12 cellular contexts compared by ENCODE assay signal in the genomic region with DNA sequence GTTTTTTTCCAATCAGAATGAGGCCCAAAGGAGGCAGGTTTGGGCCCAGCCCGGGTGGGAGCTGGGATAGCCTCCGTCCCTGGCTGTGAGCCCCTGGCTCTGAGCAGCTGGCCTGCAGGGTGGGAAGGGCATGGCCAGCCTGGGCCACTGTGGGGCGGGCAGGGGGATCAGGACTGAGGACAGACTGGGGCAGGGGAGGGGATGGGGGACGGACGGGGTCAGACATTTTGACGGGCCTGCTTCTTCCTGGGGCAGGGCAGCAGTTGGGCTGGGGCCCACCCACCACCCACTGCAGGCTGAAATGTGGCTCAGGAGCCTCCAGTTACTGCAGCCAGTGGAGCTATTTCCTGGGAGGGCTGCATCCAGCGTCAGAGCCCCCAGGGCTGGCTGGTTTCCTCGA.
"Had no signal": no experiment of that assay in that cellular context is flagged by ENCODE, and none has a peak within 500 bp of the region (broad histone marks: within the 10 kb centered on the region; RNA-seq: fewer than 3 reads in every experiment).

No MANE protein-coding gene starts in this region.

- H3K27ac ChIP-seq: cardiac muscle cell, left ventricle myocardium inferior, right atrium auricular region, spleen had no signal

- DNase-seq: activated CD4-positive, alpha-beta memory T cell treated with anti-CD3 and anti-CD28 coated beads, Interleukin-2, amount 10 ng/mL, durations not matched to agents 7 days and 5 days; activated T-cell treated with anti-CD3 and anti-CD28 coated beads, Interleukin-2, amount 50 U/mL, for 72 hours; kidney; left ventricle myocardium inferior; spleen; stimulated activated CD4-positive, alpha-beta T cell treated with anti-CD3 and anti-CD28 coated beads, Interleukin-1b, Interleukin-23, amount 100 ng/mL, for 48 hours; SW 1271 had no signal

- H3K4me3 Mint-ChIP-seq: activated CD4-positive, alpha-beta memory T cell treated with anti-CD3 and anti-CD28 coated beads, Interleukin-2, amount 10 ng/mL, durations not matched to agents 7 days and 5 days; activated T-cell treated with anti-CD3 and anti-CD28 coated beads, Interleukin-2, amount 50 U/mL, for 72 hours; memory B cell; stimulated activated memory B cell treated with anti-CD40 and anti-IgM and Interleukin-4, amounts not matched to agents 10 μg/mL and 1 μg/mL and 100 μg/mL, for 72 hours had no signal

- H3K27me3 Mint-ChIP-seq: activated CD4-positive, alpha-beta memory T cell treated with anti-CD3 and anti-CD28 coated beads, Interleukin-2, amount 10 ng/mL, durations not matched to agents 7 days and 5 days; memory B cell; stimulated activated memory B cell treated with anti-CD40 and anti-IgM and Interleukin-4, amounts not matched to agents 10 μg/mL and 1 μg/mL and 100 μg/mL, for 72 hours had no signal

- H3K4me2 ChIP-seq: hepatocyte had no signal

- H3K36me3 ChIP-seq: cardiac muscle cell, left ventricle myocardium inferior, right atrium auricular region, spleen had no signal

- ATAC-seq: activated T-cell treated with anti-CD3 and anti-CD28 coated beads, Interleukin-2, amount 50 U/mL, for 72 hours; stimulated activated memory B cell treated with anti-CD40 and anti-IgM and Interleukin-4, amounts not matched to agents 10 μg/mL and 1 μg/mL and 100 μg/mL, for 72 hours had no signal

- H3K9me3 Mint-ChIP-seq: activated CD4-positive, alpha-beta memory T cell treated with anti-CD3 and anti-CD28 coated beads, Interleukin-2, amount 10 ng/mL, durations not matched to agents 7 days and 5 days; activated T-cell treated with anti-CD3 and anti-CD28 coated beads, Interleukin-2, amount 50 U/mL, for 72 hours; memory B cell; stimulated activated memory B cell treated with anti-CD40 and anti-IgM and Interleukin-4, amounts not matched to agents 10 μg/mL and 1 μg/mL and 100 μg/mL, for 72 hours had no signal

- H3K4me3 ChIP-seq: cardiac muscle cell, hepatocyte, left ventricle myocardium inferior, right atrium auricular region, spleen had no signal

- H3K27ac Mint-ChIP-seq: activated CD4-positive, alpha-beta memory T cell treated with anti-CD3 and anti-CD28 coated beads, Interleukin-2, amount 10 ng/mL, durations not matched to agents 7 days and 5 days; activated T-cell treated with anti-CD3 and anti-CD28 coated beads, Interleukin-2, amount 50 U/mL, for 72 hours; memory B cell; stimulated activated memory B cell treated with anti-CD40 and anti-IgM and Interleukin-4, amounts not matched to agents 10 μg/mL and 1 μg/mL and 100 μg/mL, for 72 hours had no signal

- H3K36me3 Mint-ChIP-seq: memory B cell; stimulated activated memory B cell treated with anti-CD40 and anti-IgM and Interleukin-4, amounts not matched to agents 10 μg/mL and 1 μg/mL and 100 μg/mL, for 72 hours had no signal

- H3K9me3 ChIP-seq: left ventricle myocardium inferior, right atrium auricular region, spleen had no signal

- H3K27me3 ChIP-seq: cardiac muscle cell, hepatocyte, right atrium auricular region had no signal

- H2AFZ ChIP-seq: hepatocyte had no signal
